In the genomic region with DNA sequence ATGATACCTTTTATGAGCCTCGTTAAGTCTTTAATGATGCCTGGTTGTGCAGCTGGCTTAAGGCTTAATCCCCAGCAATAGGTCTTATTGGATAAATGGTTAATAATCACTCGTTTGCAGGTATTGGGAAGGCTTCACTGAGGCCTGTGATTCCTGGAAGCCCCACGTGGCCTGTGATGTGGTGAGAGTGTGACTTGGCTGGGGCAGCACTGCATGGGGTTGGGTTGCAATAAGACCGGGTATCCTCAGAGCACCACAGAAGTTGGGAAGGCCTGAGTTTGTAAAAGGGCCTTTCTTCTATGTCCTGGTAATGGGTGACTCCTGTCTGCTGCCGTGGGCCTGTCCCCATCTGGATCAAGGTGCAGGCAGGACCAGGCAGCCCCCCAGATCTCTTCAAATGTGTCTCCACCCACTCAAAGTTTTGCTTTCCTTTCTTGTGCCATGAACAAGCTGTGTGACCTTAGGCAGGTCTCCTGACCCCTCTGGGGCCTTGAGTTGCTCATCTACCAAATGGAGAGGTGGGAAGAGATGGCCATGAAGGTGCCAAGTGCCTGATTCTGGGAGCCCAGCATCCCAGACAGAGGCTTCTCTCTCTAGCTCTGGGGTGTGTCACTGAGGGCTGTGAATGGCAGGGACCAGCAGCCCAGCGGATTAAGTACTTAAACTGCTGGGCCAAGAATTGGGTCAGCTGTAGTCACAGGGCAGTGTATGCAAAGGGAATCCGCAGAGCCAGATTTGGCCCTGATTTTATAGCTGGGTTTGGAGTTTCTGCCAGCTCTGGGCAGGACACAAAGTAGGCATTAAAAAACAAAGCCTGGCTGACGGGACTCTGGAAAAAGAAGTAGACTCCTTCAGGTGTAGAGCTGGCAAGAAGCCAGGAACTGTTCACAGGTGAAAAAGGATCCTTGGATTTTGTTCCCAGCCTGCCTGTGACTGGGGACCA, we compare ENCODE assay signal across 11 cellular contexts. TPM values are rescaled to one million over a fixed set of nuclear protein-coding genes. Genes with fewer than 3 reads are reported as not detected.
DNase-seq lines count a peak whose midpoint lies in the region; ATAC-seq lines count a peak whose summit lies in the region.
"Had no signal": no experiment of that assay in that cellular context is flagged by ENCODE, and none has a peak within 500 bp of the region (broad histone marks: within the 10 kb centered on the region; RNA-seq: fewer than 3 reads in every experiment).

No MANE protein-coding gene starts in this region.

- peaks cover 42% of the 10 kb centered on the region for H3K36me3 ChIP-seq in thymus (ENCODE audit: control insufficient read depth, insufficient read depth)

- peaks cover 86% of the 10 kb centered on the region for H3K4me1 ChIP-seq in thymus (ENCODE audit: control insufficient read depth, insufficient read depth, low read length)

- H3K27me3 ChIP-seq in thymus (ENCODE audit: control insufficient read depth, insufficient read depth), result no peaks in the 10 kb centered on the region
- H3K27me3 ChIP-seq: SJCRH30 had no signal

- no peak overlapping the region for H3K4me3 ChIP-seq in thymus (ENCODE audit: low read length)
- H3K4me3 ChIP-seq: SJCRH30 had no signal

- peak; percentile 71 for DNase-seq in activated CD8-positive, alpha-beta memory T cell treated with anti-CD3 and anti-CD28 coated beads for 24 hours
- no peak for DNase-seq in activated CD8-positive, alpha-beta memory T cell treated with anti-CD3 and anti-CD28 coated beads, Interleukin-2, amount 50 U/mL, for 4 hours
- DNase-seq in NCI-H82 (lab: John Stamatoyannopoulos, UW), result peak; percentile 98
- no peak for DNase-seq in left ventricle myocardium superior
- DNase-seq in AG08395 (ENCODE audit: low spot score), result no peak
- DNase-seq in H4 (ENCODE audit: low spot score), result no peak
- DNase-seq: caudate nucleus, kidney glomerular epithelial cell, SJCRH30 had no signal

- ATAC-seq in left ventricle myocardium superior, result peak; percentile 57
- no peak for ATAC-seq in HG02840 (IDR thresholded peaks at IDR 0.05; ENCODE audit: low FRiP score, unreplicated experiment)

- H3K27ac ChIP-seq in thymus (ENCODE audit: low read depth), result peak overlapping the region; percentile 88
- H3K27ac ChIP-seq: SJCRH30 had no signal

- 66% methylated on average over 8 of the region's 8 CpGs for WGBS in thymus

- H3K9me3 ChIP-seq in thymus (ENCODE audit: control insufficient read depth), result no peaks in the 10 kb centered on the region

- intact Hi-C loops in left ventricle myocardium superior (cut with micrococcal nuclease), result no loop called here

RNA-seq across cellular contexts. Expression of a gene that starts 24.4 kb away (rescaled TPM):
- total RNA-seq in left ventricle myocardium superior, result 129 TPM
- polyA plus RNA-seq in thymus, result 88.9 TPM
- 23.7 and 25.3 TPM in 2 replicates for total RNA-seq in H4 (2014; rRNA removed; shearing (Covaris generic))

Comparison
In these comparisons a context has a peak if more than half of its experiments do, and no peak if none do; other contexts are left out.
1. DNase-seq: peak in activated CD8-positive, alpha-beta memory T cell treated with anti-CD3 and anti-CD28 coated beads for 24 hours (single experiment) and NCI-H82 (single experiment); none in activated CD8-positive, alpha-beta memory T cell treated with anti-CD3 and anti-CD28 coated beads, Interleukin-2, amount 50 U/mL, for 4 hours (single experiment), left ventricle myocardium superior (single experiment), AG08395 (single experiment) and H4 (single experiment).